In genomic region chr1:9910080-9910424, GRCh38 we compare ENCODE assay signal across 8 cellular contexts. TPM values are rescaled to one million over a fixed set of nuclear protein-coding genes. Genes with fewer than 3 reads are reported as not detected.
DNase-seq lines count a peak whose midpoint lies in the region; ATAC-seq and TF ChIP-seq lines count a peak whose summit lies in the region.

CTNNBIP1 (minus strand) TSS chr1:9910269; CDS start chr1:9872064, 38,205 bp downstream.

- peaks cover 9% of the 10 kb centered on the region for H3K79me2 ChIP-seq in osteoblast (ENCODE audit: insufficient read depth, low read length)

- DNase-seq in activated T-cell treated with anti-CD3 and anti-CD28 coated beads, Interleukin-2, amount 50 U/mL, for 4 hours: no peak
- DNase-seq in activated T-cell treated with anti-CD3 and anti-CD28 coated beads for 4 hours (no peak), fibroblast of the aortic adventitia (ENCODE audit: low read depth) (no peak), osteoblast (ENCODE audit: insufficient read length, low spot score, missing footprints) (peak; percentile 100), inferior parietal cortex (ENCODE audit: extremely low spot score) (no peak), globus pallidus (ENCODE audit: low spot score) (no peak)

- H3K4me2 ChIP-seq in osteoblast (ENCODE audit: insufficient read depth, low read length): peak within 1 kb of the TSS; percentile 98

- no peak for TF ChIP-seq CTCF in fibroblast of the aortic adventitia (IDR thresholded peaks at IDR 0.05; ENCODE audit: insufficient read depth, low read length)
- TF ChIP-seq CTCF in osteoblast (IDR thresholded peaks at IDR 0.05; ENCODE audit: extremely low read depth, low read depth, low read length): no peak

- H3K27me3 ChIP-seq in osteoblast (ENCODE audit: insufficient read depth, low read length): no peaks in the 10 kb centered on the region

- H3K36me3 ChIP-seq in osteoblast (ENCODE audit: insufficient read depth, low read length): no peaks in the 10 kb centered on the region

- H3K4me1 Mint-ChIP-seq in activated T-cell treated with anti-CD3 and anti-CD28 coated beads, Interleukin-2, amount 50 U/mL, for 4 hours (ENCODE audit: low read depth): peaks cover 31% of the 10 kb centered on the region

- no peaks in the 10 kb centered on the region for H3K9me3 ChIP-seq in osteoblast (ENCODE audit: low read depth, low read length)

- H3K4me3 ChIP-seq in fibroblast of the aortic adventitia (ENCODE audit: low read depth, low read length): peak within 1 kb of the TSS; percentile 80
- H3K4me3 ChIP-seq in osteoblast (ENCODE audit: insufficient read depth, low read length): peak within 1 kb of the TSS; percentile 79

- H3K4me1 ChIP-seq in osteoblast (ENCODE audit: insufficient read depth, low read length): peaks cover 15% of the 10 kb centered on the region

- peak within 1 kb of the TSS; percentile 33 for H3K27ac ChIP-seq in osteoblast (ENCODE audit: low read depth, low read length)

- H3K36me3 Mint-ChIP-seq in activated T-cell treated with anti-CD3 and anti-CD28 coated beads, Interleukin-2, amount 50 U/mL, for 4 hours (ENCODE audit: insufficient read depth): no peaks in the 10 kb centered on the region

- no peaks in the 10 kb centered on the region for H3K9me3 Mint-ChIP-seq in activated T-cell treated with anti-CD3 and anti-CD28 coated beads, Interleukin-2, amount 50 U/mL, for 4 hours

- peak within 1 kb of the TSS; percentile 93 for H3K4me3 Mint-ChIP-seq in activated T-cell treated with anti-CD3 and anti-CD28 coated beads, Interleukin-2, amount 50 U/mL, for 4 hours

- peak within 1 kb of the TSS; percentile 92 for H2AFZ ChIP-seq in osteoblast (ENCODE audit: low read length)

- peaks cover 7% of the 10 kb centered on the region for H4K20me1 ChIP-seq in osteoblast (ENCODE audit: insufficient read depth, low read length)

- peak; percentile 83 to 88 for ATAC-seq in activated T-cell treated with anti-CD3 and anti-CD28 coated beads, Interleukin-2, amount 50 U/mL, for 4 hours
- ATAC-seq in HG03066 (IDR thresholded peaks at IDR 0.05; ENCODE audit: low read depth, unreplicated experiment) (peak; percentile 57), SK-N-SH treated with all-trans-retinoic acid at 6 μM for 48 hours (peak; percentile 68; the same call in 2 of the 3 replicates)

- no peaks in the 10 kb centered on the region for H3K27me3 Mint-ChIP-seq in activated T-cell treated with anti-CD3 and anti-CD28 coated beads, Interleukin-2, amount 50 U/mL, for 4 hours (ENCODE audit: low read depth)

TF ChIP-seq in SK-N-SH treated with all-trans-retinoic acid at 6 μM for 48 hours, 23 proteins besides CTCF, POLR2A, EP300 and RAD21:
- TF ChIP-seq ISL1 (CRISPR knock-in tag; IDR thresholded peaks at IDR 0.05) (no peak), ZNF70 (CRISPR knock-in tag; IDR thresholded peaks at IDR 0.05) (no peak), ZNF8 (CRISPR knock-in tag; IDR thresholded peaks at IDR 0.05) (no peak), CSDC2 (CRISPR knock-in tag; IDR thresholded peaks at IDR 0.05) (no peak), TCF4 (CRISPR knock-in tag; IDR thresholded peaks at IDR 0.05; ENCODE audit: borderline replicate concordance) (no peak), RARB (CRISPR knock-in tag; IDR thresholded peaks at IDR 0.05) (no peak), OSR1 (CRISPR knock-in tag; IDR thresholded peaks at IDR 0.05) (no peak), PPARA (CRISPR knock-in tag; IDR thresholded peaks at IDR 0.05; ENCODE audit: borderline replicate concordance) (no peak), GLIS3 (CRISPR knock-in tag; IDR thresholded peaks at IDR 0.05) (no peak), ZFP30 (CRISPR knock-in tag; IDR thresholded peaks at IDR 0.05) (no peak)

RNA-seq across cellular contexts. Expression of gene CTNNBIP1, which starts in this region (rescaled TPM):
- 1 to 10 TPM; 4.2 to 5.2 (median 4.7) TPM for total RNA-seq in activated T-cell treated with anti-CD3 and anti-CD28 coated beads, Interleukin-2, amount 50 U/mL, for 4 hours
- total RNA-seq in fibroblast of the aortic adventitia (ENCODE audit: low replicate concordance) (11.9 and 12.3 TPM in 2 replicates), osteoblast (17.7 and 18.5 TPM in 2 replicates)
